In genomic region chr10:86966008-86966654, GRCh38 we compare ENCODE assay signal across 9 cellular contexts. TPM values are rescaled to one million over a fixed set of nuclear protein-coding genes. Genes with fewer than 3 reads are reported as not detected.
DNase-seq lines count a peak whose midpoint lies in the region; ATAC-seq and TF ChIP-seq lines count a peak whose summit lies in the region.
"Had no signal": no experiment of that assay in that cellular context is flagged by ENCODE, and none has a peak within 500 bp of the region (broad histone marks: within the 10 kb centered on the region; RNA-seq: fewer than 3 reads in every experiment).

No MANE protein-coding gene starts in this region.

- no peaks in the 10 kb centered on the region for H3F3A ChIP-seq in OCI-LY1 (ENCODE audit: insufficient read depth, low read length)

- H3K4me1 ChIP-seq in OCI-LY1 (ENCODE audit: insufficient read depth, low read length, severe bottlenecking) (peaks cover 16% of the 10 kb centered on the region), thoracic aorta (ENCODE audit: control insufficient read depth in 1 of 2, low read depth in 2 of 2) (peaks cover 12 to 59% of the 10 kb centered on the region in 2 donors)

- no peaks in the 10 kb centered on the region for H3K36me3 Mint-ChIP-seq in activated naive CD4-positive, alpha-beta T cell treated with anti-CD3 and anti-CD28 coated beads for 36 hours (ENCODE audit: low read depth)

- H3K27ac Mint-ChIP-seq in activated naive CD4-positive, alpha-beta T cell treated with anti-CD3 and anti-CD28 coated beads for 36 hours, result peak overlapping the region; percentile 77

- H3K79me2 ChIP-seq in OCI-LY1 (ENCODE audit: insufficient read depth, low read length), result no peaks in the 10 kb centered on the region

- no peaks in the 10 kb centered on the region for H3K9me3 Mint-ChIP-seq in activated naive CD4-positive, alpha-beta T cell treated with anti-CD3 and anti-CD28 coated beads for 36 hours

- H3K9ac ChIP-seq in OCI-LY1 (ENCODE audit: low read length), result no peak overlapping the region

- H3K9me3 ChIP-seq in OCI-LY1 (ENCODE audit: low read length), result no peaks in the 10 kb centered on the region
- H3K9me3 ChIP-seq in thoracic aorta, result no peaks in the 10 kb centered on the region

- TF ChIP-seq CTCF in OCI-LY1 (IDR thresholded peaks at IDR 0.05; ENCODE audit: low read length) (no peak), thoracic aorta (IDR thresholded peaks at IDR 0.05) (no peak)

- H3K27me3 Mint-ChIP-seq in activated naive CD4-positive, alpha-beta T cell treated with anti-CD3 and anti-CD28 coated beads for 36 hours (ENCODE audit: low read depth), result no peaks in the 10 kb centered on the region

- intact Hi-C loops in activated naive CD4-positive, alpha-beta T cell treated with anti-CD3 and anti-CD28 coated beads for 36 hours (cut with micrococcal nuclease), result loop anchor here (1.0 to 2.0 kb wide), 3 partner anchors 27 to 277 kb away; no protein-coding TSS in a partner anchor

- peaks cover 39% of the 10 kb centered on the region for H3K4me1 Mint-ChIP-seq in activated naive CD4-positive, alpha-beta T cell treated with anti-CD3 and anti-CD28 coated beads for 36 hours (ENCODE audit: low read depth)

- no peak for ATAC-seq in thoracic aorta (ENCODE audit: insufficient number of reproducible peaks, low FRiP score, low read depth)

- no peak overlapping the region for H2AFZ ChIP-seq in OCI-LY1 (ENCODE audit: low read length)

- no peaks in the 10 kb centered on the region for H3K27me3 ChIP-seq in OCI-LY1 (ENCODE audit: insufficient read depth, low read length)
- H3K27me3 ChIP-seq in thoracic aorta (replicated peaks; ENCODE audit: insufficient read depth), result no peaks in the 10 kb centered on the region

- H3K9me2 ChIP-seq in OCI-LY1 (ENCODE audit: low read depth, low read length), result no peaks in the 10 kb centered on the region

- H4K20me1 ChIP-seq in OCI-LY1 (ENCODE audit: insufficient read depth, low read length), result no peaks in the 10 kb centered on the region

- H3K36me3 ChIP-seq in OCI-LY1 (ENCODE audit: insufficient read depth, low read length), result no peaks in the 10 kb centered on the region
- H3K36me3 ChIP-seq in thoracic aorta, result no peaks in the 10 kb centered on the region

- peak overlapping the region; percentile 54 for H3K4me3 Mint-ChIP-seq in activated naive CD4-positive, alpha-beta T cell treated with anti-CD3 and anti-CD28 coated beads for 36 hours

- CTCF ChIA-PET in activated naive CD4-positive, alpha-beta T cell treated with anti-CD3 and anti-CD28 coated beads for 36 hours (lab: Charles Lee), result interaction anchor here (0.6 to 3.1 kb wide), 11 partner anchors 10 to 234 kb away, joined by 3 to 11 read pairs (median 5); no protein-coding TSS in a partner anchor

- DNase-seq in activated naive CD4-positive, alpha-beta T cell treated with anti-CD3 and anti-CD28 coated beads for 36 hours, result peak; percentile 51
- DNase-seq in activated naive CD4-positive, alpha-beta T cell (lab: John Stamatoyannopoulos, UW), result no peak
- DNase-seq in iPS-NIHi7 (ENCODE audit: extremely low spot score) (peak; percentile 3), thoracic aorta (ENCODE audit: low spot score) (no peak), foreskin melanocyte (no peak)
- no peak for DNase-seq in stimulated activated CD8-positive, alpha-beta memory T cell treated with anti-CD3 and anti-CD28 coated beads, Interleukin-4, amount 100 ng/mL, for 48 hours
- DNase-seq in effector CD4-positive, alpha-beta T cell, result no peak

- peak overlapping the region; percentile 43; the same call in 1 of the 2 replicates for H3K4me2 ChIP-seq in OCI-LY1 (ENCODE audit: low read length)

- H3K27ac ChIP-seq in OCI-LY1 (ENCODE audit: low read depth, low read length, poor library complexity, severe bottlenecking) (no peak overlapping the region), thoracic aorta (peak overlapping the region; percentile 100)

- H3K4me3 ChIP-seq in OCI-LY1 (ENCODE audit: low read depth, low read length, poor library complexity, severe bottlenecking) (no peak overlapping the region), thoracic aorta (peak overlapping the region; percentile 17)

RNA-seq across cellular contexts. Expression of gene ADIRF, which starts 2.2 kb away (rescaled TPM):
- total RNA-seq in activated naive CD4-positive, alpha-beta T cell treated with anti-CD3 and anti-CD28 coated beads for 36 hours, result not detected
- total RNA-seq in thoracic aorta, result 100 to 1,000 TPM; 318 to 644 TPM

RNA-seq across cellular contexts. Expression of gene SNCG, which starts 7.7 kb away (rescaled TPM):
- 1 to 10 TPM in 1 of 2 experiments, under 1 TPM in 1; 0.72 to 1.2 TPM for total RNA-seq in activated naive CD4-positive, alpha-beta T cell treated with anti-CD3 and anti-CD28 coated beads for 36 hours
- total RNA-seq in thoracic aorta, result 100 to 1,000 TPM in 1 of 2 donors, 10 to 100 TPM in 1; 50.9 to 167 TPM
- total RNA-seq: myocyte had no signal

RNA-seq across cellular contexts. Expression of gene MMRN2, which starts 8.7 kb away (rescaled TPM):
- total RNA-seq in activated naive CD4-positive, alpha-beta T cell treated with anti-CD3 and anti-CD28 coated beads for 36 hours, result not detected
- 10 to 100 TPM; 49.4 to 55.0 TPM for total RNA-seq in thoracic aorta

RNA-seq across cellular contexts. Expression of gene FAM25A, which starts 54.0 kb away (rescaled TPM):
- not detected for total RNA-seq in activated naive CD4-positive, alpha-beta T cell treated with anti-CD3 and anti-CD28 coated beads for 36 hours
- not detected for total RNA-seq in thoracic aorta
- total RNA-seq: myocyte had no signal

Comparison
In these comparisons a context has a peak if more than half of its experiments do, and no peak if none do; other contexts are left out.
1. DNase-seq: peak in activated naive CD4-positive, alpha-beta T cell treated with anti-CD3 and anti-CD28 coated beads for 36 hours (single experiment) and iPS-NIHi7 (single experiment); none in activated naive CD4-positive, alpha-beta T cell (0 of 4), thoracic aorta (single experiment), stimulated activated CD8-positive, alpha-beta memory T cell treated with anti-CD3 and anti-CD28 coated beads, Interleukin-4, amount 100 ng/mL, for 48 hours (single experiment), foreskin melanocyte (single experiment) and effector CD4-positive, alpha-beta T cell (single experiment).
2. RNA of gene ADIRF, which starts 2.2 kb away (total RNA-seq): 318 to 644 TPM in thoracic aorta; not detected in activated naive CD4-positive, alpha-beta T cell treated with anti-CD3 and anti-CD28 coated beads for 36 hours; every median in the first group is over 100 times any median in the second.
3. RNA of gene SNCG, which starts 7.7 kb away (total RNA-seq): 50.9 to 167 TPM in thoracic aorta; 0.72 to 1.2 TPM in activated naive CD4-positive, alpha-beta T cell treated with anti-CD3 and anti-CD28 coated beads for 36 hours; every median in the first group is over 10 times any median in the second.
4. RNA of gene MMRN2, which starts 8.7 kb away (total RNA-seq): 49.4 to 55.0 TPM in thoracic aorta; not detected in activated naive CD4-positive, alpha-beta T cell treated with anti-CD3 and anti-CD28 coated beads for 36 hours; every median in the first group is over 10 times any median in the second.